Comparison of ENCODE assay signal across 4 cellular contexts in genomic region chr13:28826368-28826767, GRCh38. TPM values are rescaled to one million over a fixed set of nuclear protein-coding genes. Genes with fewer than 3 reads are reported as not detected.
"Had no signal": no experiment of that assay in that cellular context is flagged by ENCODE, and none has a peak within 500 bp of the region (broad histone marks: within the 10 kb centered on the region; RNA-seq: fewer than 3 reads in every experiment).

No MANE protein-coding gene starts in this region.

- ATAC-seq: GM12878 had no signal

- DNase-seq: GDM1, GF-D8 had no signal

- H3K4me3 ChIP-seq: GM12878 had no signal

RNA-seq across cellular contexts. Expression of gene MTUS2, which starts 6.2 kb away (rescaled TPM):
- total RNA-seq: G401 had no signal
